Comparison of ENCODE assay signal across 1 cellular context in genomic region chr2:30481323-30481800, GRCh38.
TF ChIP-seq lines count a peak whose summit lies in the region.

No MANE protein-coding gene starts in this region.

TF ChIP-seq in K562, 482 proteins besides CTCF, POLR2A, EP300 and RAD21 (continued from another document and continues in another):
- no peak for TF ChIP-seq ZFP36 (IDR thresholded peaks at IDR 0.05; ENCODE audit: low read depth, low read length, partially characterized antibody)
- no peak for TF ChIP-seq TRIM25 (IDR thresholded peaks at IDR 0.05; ENCODE audit: borderline replicate concordance)
- TF ChIP-seq, protein P1, sequence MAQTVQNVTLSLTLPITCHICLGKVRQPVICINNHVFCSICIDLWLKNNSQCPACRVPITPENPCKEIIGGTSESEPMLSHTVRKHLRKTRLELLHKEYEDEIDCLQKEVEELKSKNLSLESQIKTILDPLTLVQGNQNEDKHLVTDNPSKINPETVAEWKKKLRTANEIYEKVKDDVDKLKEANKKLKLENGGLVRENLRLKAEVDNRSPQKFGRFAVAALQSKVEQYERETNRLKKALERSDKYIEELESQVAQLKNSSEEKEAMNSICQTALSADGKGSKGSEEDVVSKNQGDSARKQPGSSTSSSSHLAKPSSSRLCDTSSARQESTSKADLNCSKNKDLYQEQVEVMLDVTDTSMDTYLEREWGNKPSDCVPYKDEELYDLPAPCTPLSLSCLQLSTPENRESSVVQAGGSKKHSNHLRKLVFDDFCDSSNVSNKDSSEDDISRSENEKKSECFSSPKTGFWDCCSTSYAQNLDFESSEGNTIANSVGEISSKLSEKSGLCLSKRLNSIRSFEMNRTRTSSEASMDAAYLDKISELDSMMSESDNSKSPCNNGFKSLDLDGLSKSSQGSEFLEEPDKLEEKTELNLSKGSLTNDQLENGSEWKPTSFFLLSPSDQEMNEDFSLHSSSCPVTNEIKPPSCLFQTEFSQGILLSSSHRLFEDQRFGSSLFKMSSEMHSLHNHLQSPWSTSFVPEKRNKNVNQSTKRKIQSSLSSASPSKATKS (CRISPR knock-in tag; IDR thresholded peaks at IDR 0.05), result no peak
- no peak for TF ChIP-seq CEBPB (tag; IDR thresholded peaks at IDR 0.05)
- no peak for TF ChIP-seq CREM (IDR thresholded peaks at IDR 0.05; ENCODE audit: low read depth)
- TF ChIP-seq DMBX1 (CRISPR knock-in tag; IDR thresholded peaks at IDR 0.05; ENCODE audit: borderline replicate concordance), result no peak
- no peak for TF ChIP-seq ZNF551 (CRISPR knock-in tag; IDR thresholded peaks at IDR 0.05)
- TF ChIP-seq ZNF354B (CRISPR knock-in tag; IDR thresholded peaks at IDR 0.05), result no peak
- TF ChIP-seq GATAD2A (IDR thresholded peaks at IDR 0.05), result peak; percentile 53; the same call in 1 of the 2 replicates
- TF ChIP-seq ATF1 (CRISPR knock-in tag; IDR thresholded peaks at IDR 0.05), result no peak
- peak; percentile 16; the same call in 1 of the 2 replicates for TF ChIP-seq ATF1 (tag; IDR thresholded peaks at IDR 0.05)
- TF ChIP-seq RHOXF2B (CRISPR knock-in tag; conservative IDR thresholded peaks at IDR 0.05), result no peak
- TF ChIP-seq RCOR1 (IDR thresholded peaks at IDR 0.05; ENCODE audit: borderline replicate concordance in 1 of 2, low read depth in 2 of 2, low read length in 2 of 2), result peak in 1 of 2 experiments; percentile 4; a peak in 1 of 4 replicates
- no peak for TF ChIP-seq ZNF133 (CRISPR knock-in tag; IDR thresholded peaks at IDR 0.05)
- no peak for TF ChIP-seq ZNF282 (CRISPR knock-in tag; IDR thresholded peaks at IDR 0.05)
- no peak for TF ChIP-seq ZBTB49 (CRISPR knock-in tag; IDR thresholded peaks at IDR 0.05; ENCODE audit: borderline replicate concordance)
- no peak for TF ChIP-seq TAF7 (tag; IDR thresholded peaks at IDR 0.05)
- TF ChIP-seq ZNF23 (CRISPR knock-in tag; IDR thresholded peaks at IDR 0.05), result no peak
- TF ChIP-seq ATF6 (CRISPR knock-in tag; IDR thresholded peaks at IDR 0.05), result no peak
- no peak for TF ChIP-seq ZNF121 (CRISPR knock-in tag; conservative IDR thresholded peaks at IDR 0.05)
- TF ChIP-seq SAFB2 (IDR thresholded peaks at IDR 0.05; ENCODE audit: borderline replicate concordance, low read depth, low read length, severe bottlenecking), result no peak
- TF ChIP-seq FOS (IDR thresholded peaks at IDR 0.05; ENCODE audit: extremely low read depth, insufficient read length), result no peak
- no peak for TF ChIP-seq BRCA1 (IDR thresholded peaks at IDR 0.05)
- TF ChIP-seq BRCA1 (CRISPR knock-in tag; IDR thresholded peaks at IDR 0.05), result no peak
- no peak for TF ChIP-seq ARHGAP35 (IDR thresholded peaks at IDR 0.05; ENCODE audit: partially characterized antibody)
- TF ChIP-seq ZKSCAN3 (CRISPR knock-in tag; IDR thresholded peaks at IDR 0.05), result no peak
- TF ChIP-seq DPF2 (IDR thresholded peaks at IDR 0.05), result peak; percentile 25; the same call in 1 of the 2 replicates
- TF ChIP-seq PRDM10 (IDR thresholded peaks at IDR 0.05; ENCODE audit: partially characterized antibody), result peak; percentile 13
- no peak for TF ChIP-seq ZNF830 (CRISPR knock-in tag; IDR thresholded peaks at IDR 0.05)
- no peak for TF ChIP-seq CREB3 (tag; conservative IDR thresholded peaks at IDR 0.05; ENCODE audit: low read depth)
- TF ChIP-seq EHMT2 (IDR thresholded peaks at IDR 0.05), result peak; percentile 64; the same call in 1 of the 2 replicates
- no peak for TF ChIP-seq SMARCB1 (IDR thresholded peaks at IDR 0.05; ENCODE audit: insufficient read length, low read depth)
- TF ChIP-seq, protein P2, sequence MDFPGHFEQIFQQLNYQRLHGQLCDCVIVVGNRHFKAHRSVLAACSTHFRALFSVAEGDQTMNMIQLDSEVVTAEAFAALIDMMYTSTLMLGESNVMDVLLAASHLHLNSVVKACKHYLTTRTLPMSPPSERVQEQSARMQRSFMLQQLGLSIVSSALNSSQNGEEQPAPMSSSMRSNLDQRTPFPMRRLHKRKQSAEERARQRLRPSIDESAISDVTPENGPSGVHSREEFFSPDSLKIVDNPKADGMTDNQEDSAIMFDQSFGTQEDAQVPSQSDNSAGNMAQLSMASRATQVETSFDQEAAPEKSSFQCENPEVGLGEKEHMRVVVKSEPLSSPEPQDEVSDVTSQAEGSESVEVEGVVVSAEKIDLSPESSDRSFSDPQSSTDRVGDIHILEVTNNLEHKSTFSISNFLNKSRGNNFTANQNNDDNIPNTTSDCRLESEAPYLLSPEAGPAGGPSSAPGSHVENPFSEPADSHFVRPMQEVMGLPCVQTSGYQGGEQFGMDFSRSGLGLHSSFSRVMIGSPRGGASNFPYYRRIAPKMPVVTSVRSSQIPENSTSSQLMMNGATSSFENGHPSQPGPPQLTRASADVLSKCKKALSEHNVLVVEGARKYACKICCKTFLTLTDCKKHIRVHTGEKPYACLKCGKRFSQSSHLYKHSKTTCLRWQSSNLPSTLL (IDR thresholded peaks at IDR 0.05), result no peak
- no peak for TF ChIP-seq TEAD4 (IDR thresholded peaks at IDR 0.05; ENCODE audit: low read length)
- no peak for TF ChIP-seq TEAD4 (CRISPR knock-in tag; IDR thresholded peaks at IDR 0.05; ENCODE audit: borderline replicate concordance)
- TF ChIP-seq RERE (CRISPR knock-in tag; IDR thresholded peaks at IDR 0.05; ENCODE audit: borderline replicate concordance), result no peak
- TF ChIP-seq, protein P3, sequence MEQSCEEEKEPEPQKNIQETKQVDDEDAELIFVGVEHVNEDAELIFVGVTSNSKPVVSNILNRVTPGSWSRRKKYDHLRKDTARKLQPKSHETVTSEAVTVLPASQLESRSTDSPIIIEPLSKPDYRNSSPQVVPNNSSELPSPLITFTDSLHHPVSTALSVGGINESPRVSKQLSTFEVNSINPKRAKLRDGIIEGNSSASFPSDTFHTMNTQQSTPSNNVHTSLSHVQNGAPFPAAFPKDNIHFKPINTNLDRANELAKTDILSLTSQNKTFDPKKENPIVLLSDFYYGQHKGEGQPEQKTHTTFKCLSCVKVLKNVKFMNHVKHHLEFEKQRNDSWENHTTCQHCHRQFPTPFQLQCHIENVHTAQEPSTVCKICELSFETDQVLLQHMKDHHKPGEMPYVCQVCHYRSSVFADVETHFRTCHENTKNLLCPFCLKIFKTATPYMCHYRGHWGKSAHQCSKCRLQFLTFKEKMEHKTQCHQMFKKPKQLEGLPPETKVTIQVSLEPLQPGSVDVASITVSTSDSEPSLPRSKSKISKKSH (CRISPR knock-in tag; IDR thresholded peaks at IDR 0.05), result no peak
